In genomic region chr19:17266975-17267788, GRCh38 we compare ENCODE assay signal across 8 cellular contexts. TPM values are rescaled to one million over a fixed set of nuclear protein-coding genes. Genes with fewer than 3 reads are reported as not detected.
DNase-seq lines count a peak whose midpoint lies in the region; ATAC-seq and TF ChIP-seq lines count a peak whose summit lies in the region.

BABAM1 (plus strand) TSS chr19:17267443; CDS start chr19:17268807, 1,364 bp downstream.

- peak within 1 kb of the TSS; percentile 56; the same call in 1 of the 2 replicates for H3K9ac ChIP-seq in KMS-11
- peak within 1 kb of the TSS; percentile 67 for H3K9ac ChIP-seq in muscle layer of colon (ENCODE audit: low read length)

- H3K27me3 ChIP-seq in KMS-11 (ENCODE audit: insufficient read depth, low read depth): no peaks in the 10 kb centered on the region
- H3K27me3 ChIP-seq in Peyer's patch: no peaks in the 10 kb centered on the region
- H3K27me3 ChIP-seq in muscle layer of colon (ENCODE audit: control insufficient read depth in 1 of 2, insufficient read depth in 2 of 2, low read length in 2 of 2): no peaks in the 10 kb centered on the region

- H3K4me1 ChIP-seq in KMS-11 (ENCODE audit: low read depth, poor library complexity, severe bottlenecking) (peaks cover 14% of the 10 kb centered on the region), Peyer's patch (peaks cover 0 to 14% (median 5%) of the 10 kb centered on the region in 4 donors), muscle layer of colon (ENCODE audit: insufficient read depth, low read length) (peaks cover 9% of the 10 kb centered on the region)

- peak within 1 kb of the TSS; percentile 61 for H3K27ac ChIP-seq in KMS-11
- H3K27ac ChIP-seq in Peyer's patch: peak within 1 kb of the TSS; percentile 58 to 74 (median 66)
- peak within 1 kb of the TSS; percentile 91 for H3K27ac ChIP-seq in muscle layer of colon (ENCODE audit: low read depth, low read length)

- peak within 1 kb of the TSS; percentile 83 for H3K4me2 ChIP-seq in KMS-11

- no peak for TF ChIP-seq CTCF in KMS-11 (conservative IDR thresholded peaks at IDR 0.05; ENCODE audit: low read depth, low read length)
- TF ChIP-seq CTCF in Peyer's patch (IDR thresholded peaks at IDR 0.05): no peak

- H3K9me3 ChIP-seq in Peyer's patch (no peaks in the 10 kb centered on the region), muscle layer of colon (ENCODE audit: low read length) (no peaks in the 10 kb centered on the region)

- H3K4me3 ChIP-seq in KMS-11 (IDR thresholded peaks at IDR 0.05; ENCODE audit: insufficient read depth, low read depth, low read length) (no peak within 1 kb of the TSS), Peyer's patch (peak within 1 kb of the TSS; percentile 65 to 93 (median 74)), muscle layer of colon (ENCODE audit: low read depth in 1 of 2, low read length in 2 of 2) (peak within 1 kb of the TSS; percentile 85 to 87)

- ATAC-seq in GM21737 (IDR thresholded peaks at IDR 0.05; ENCODE audit: unreplicated experiment) (peak; percentile 89), esophagus mucosa (peak; percentile 96)

- peak within 1 kb of the TSS; percentile 35; the same call in 1 of the 2 replicates for H2AFZ ChIP-seq in KMS-11 (ENCODE audit: low read depth)

- DNase-seq in DMS53 treated with DMSO at 0.1 percent for 48 hours (lab: John Stamatoyannopoulos, UW; ENCODE audit: unreplicated experiment) (peak; percentile 92), Peyer's patch (peak; percentile 92 to 99 (median 97))
- peak; percentile 92 to 94 for DNase-seq in activated T-cell treated with anti-CD3 and anti-CD28 coated beads, Interleukin-2, amount 50 U/mL, for 48 hours
- peak; percentile 85 for DNase-seq in stimulated activated CD8-positive, alpha-beta memory T cell treated with anti-CD3 and anti-CD28 coated beads, Interleukin-7, amount 100 ng/mL, for 24 hours (ENCODE audit: low read depth)

- peaks cover 6% of the 10 kb centered on the region; the same call in 1 of the 2 replicates for H3K79me2 ChIP-seq in KMS-11 (ENCODE audit: insufficient read depth, low read depth)

- TF ChIP-seq POLR2A in Peyer's patch (IDR thresholded peaks at IDR 0.05): no peak

- no peaks in the 10 kb centered on the region for H3K36me3 ChIP-seq in KMS-11 (ENCODE audit: insufficient read depth)
- peaks cover 0 to 33% (median 0%) of the 10 kb centered on the region in 3 donors for H3K36me3 ChIP-seq in Peyer's patch
- peaks cover 5% of the 10 kb centered on the region for H3K36me3 ChIP-seq in muscle layer of colon (ENCODE audit: insufficient read depth, low read length)

- no peaks in the 10 kb centered on the region for H4K20me1 ChIP-seq in KMS-11 (ENCODE audit: insufficient read depth)

RNA-seq across cellular contexts. Expression of gene BABAM1, which starts in this region (rescaled TPM):
- total RNA-seq in Peyer's patch (100 to 1,000 TPM in 1 of 4 donors, 10 to 100 TPM in 3; 51.8 to 174 (median 59.2) TPM), esophagus mucosa (55.8 TPM)
